In genomic region chr1:25232027-25232865, GRCh38 we compare ENCODE assay signal across 8 cellular contexts. TPM values are rescaled to one million over a fixed set of nuclear protein-coding genes. Genes with fewer than 3 reads are reported as not detected.
A peak's percentile ranks its signal among the peaks of the same experiment; 100 is the strongest.
DNase-seq lines count a peak whose midpoint lies in the region; ATAC-seq, FAIRE-seq and TF ChIP-seq lines count a peak whose summit lies in the region.

Gene SYF2 (minus strand): TSS chr1:25232502. CDS start chr1:25232467, 35 bp downstream.

- H3K79me2 ChIP-seq in Loucy (ENCODE audit: insufficient read depth, low read length), result peaks cover 50% of the 10 kb centered on the region

- TF ChIP-seq CTCF in Loucy (conservative IDR thresholded peaks at IDR 0.05; ENCODE audit: low read length) (no peak), RWPE2 (IDR thresholded peaks at IDR 0.05; ENCODE audit: poor library complexity, severe bottlenecking) (no peak), fibroblast of the aortic adventitia (IDR thresholded peaks at IDR 0.05; ENCODE audit: insufficient read depth, low read length) (no peak)

- H3K36me3 ChIP-seq in Loucy (ENCODE audit: insufficient read depth, low read length), result peaks cover 20% of the 10 kb centered on the region; the same call in 1 of the 2 replicates
- peaks cover 60% of the 10 kb centered on the region for H3K36me3 ChIP-seq in RWPE2 (ENCODE audit: low read depth)

- no peaks in the 10 kb centered on the region for H3K9me3 ChIP-seq in Loucy (ENCODE audit: insufficient read depth, low read depth, low read length)
- H3K9me3 ChIP-seq in RWPE2 (ENCODE audit: severe bottlenecking), result no peaks in the 10 kb centered on the region

- H3K9ac ChIP-seq in Loucy (ENCODE audit: low read depth, low read length, poor library complexity, severe bottlenecking), result peak within 1 kb of the TSS; percentile 92

- ATAC-seq in RWPE2 (ENCODE audit: low read depth), result peak; percentile 90
- ATAC-seq in natural killer cell treated with Interleukin-12 subunit alpha and Interleukin-12 subunit beta and Interleukin-15 and Interleukin-18, amount 100 ng/mL, for 72 hours, result peak; percentile 95 to 96
- peak; percentile 92 for ATAC-seq in stimulated activated naive CD8-positive, alpha-beta T cell treated with anti-CD3 and anti-CD28 coated beads, Interleukin-15, Interleukin-2, amounts not matched to agents 100 U/mL and 50 U/mL, for 24 hours

- H3F3A ChIP-seq in Loucy (ENCODE audit: low read depth), result peaks cover 4% of the 10 kb centered on the region; the same call in 1 of the 2 replicates

- FAIRE-seq in H54 (lab: Jason Lieb, UNC), result peak; percentile 86

- no peak within 1 kb of the TSS for H3K4me3 Mint-ChIP-seq in activated T-helper 2 cell treated with anti-CD3 and anti-CD28 coated beads, Interferon-gamma antibody, Interleukin-2, Interleukin-4, amounts not matched to agents 10 μg/mL and 5 μg/mL and 100 μg/mL, durations not matched to agents 14 hours and 24 hours and 36 hours (ENCODE audit: low read depth)
- no peak within 1 kb of the TSS for H3K4me3 Mint-ChIP-seq in natural killer cell treated with Interleukin-12 subunit alpha and Interleukin-12 subunit beta and Interleukin-15 and Interleukin-18, amount 100 ng/mL, for 72 hours

- intact Hi-C loops in activated T-helper 2 cell treated with anti-CD3 and anti-CD28 coated beads, Interferon-gamma antibody, Interleukin-2, Interleukin-4, amounts not matched to agents 10 μg/mL and 5 μg/mL and 100 μg/mL, durations not matched to agents 14 hours and 24 hours and 36 hours (cut with micrococcal nuclease), result loop anchor here (1.0 to 10.0 kb wide), 3 partner anchors 15 to 303 kb away; partner anchors contain the start of gene RSRP1

- H3K4me3 ChIP-seq in Loucy (ENCODE audit: low read length, poor library complexity, severe bottlenecking) (peak within 1 kb of the TSS; percentile 93), RWPE2 (ENCODE audit: severe bottlenecking) (peak within 1 kb of the TSS; percentile 76), fibroblast of the aortic adventitia (ENCODE audit: low read depth, low read length) (peak within 1 kb of the TSS; percentile 94)

- DNase-seq in Daoy (ENCODE audit: low read depth), result peak; percentile 93
- DNase-seq in H54 (ENCODE audit: insufficient read length, low spot score), result peak; percentile 63
- peak; percentile 86 for DNase-seq in RWPE2 (ENCODE audit: low spot score)
- peak; percentile 86 for DNase-seq in activated T-helper 2 cell treated with anti-CD3 and anti-CD28 coated beads, Interferon-gamma antibody, Interleukin-2, Interleukin-4, amounts not matched to agents 10 μg/mL and 5 μg/mL and 100 μg/mL, durations not matched to agents 14 hours and 24 hours and 36 hours (ENCODE audit: low spot score)
- DNase-seq in fibroblast of the aortic adventitia (ENCODE audit: low read depth), result peak; percentile 94
- DNase-seq in natural killer cell treated with Interleukin-12 subunit alpha and Interleukin-12 subunit beta and Interleukin-15 and Interleukin-18, amount 100 ng/mL, for 72 hours (ENCODE audit: low spot score), result peak; percentile 93
- DNase-seq in stimulated activated naive CD8-positive, alpha-beta T cell treated with anti-CD3 and anti-CD28 coated beads, Interleukin-15, Interleukin-2, amounts not matched to agents 100 U/mL and 50 U/mL, for 24 hours, result peak; percentile 94

- H3K9me3 Mint-ChIP-seq in activated T-helper 2 cell treated with anti-CD3 and anti-CD28 coated beads, Interferon-gamma antibody, Interleukin-2, Interleukin-4, amounts not matched to agents 10 μg/mL and 5 μg/mL and 100 μg/mL, durations not matched to agents 14 hours and 24 hours and 36 hours, result no peaks in the 10 kb centered on the region
- no peaks in the 10 kb centered on the region for H3K9me3 Mint-ChIP-seq in natural killer cell treated with Interleukin-12 subunit alpha and Interleukin-12 subunit beta and Interleukin-15 and Interleukin-18, amount 100 ng/mL, for 72 hours

- H3K27ac Mint-ChIP-seq in activated T-helper 2 cell treated with anti-CD3 and anti-CD28 coated beads, Interferon-gamma antibody, Interleukin-2, Interleukin-4, amounts not matched to agents 10 μg/mL and 5 μg/mL and 100 μg/mL, durations not matched to agents 14 hours and 24 hours and 36 hours, result no peak within 1 kb of the TSS
- no peak within 1 kb of the TSS for H3K27ac Mint-ChIP-seq in natural killer cell treated with Interleukin-12 subunit alpha and Interleukin-12 subunit beta and Interleukin-15 and Interleukin-18, amount 100 ng/mL, for 72 hours

- peak within 1 kb of the TSS; percentile 64 for H3K27ac ChIP-seq in RWPE2 (ENCODE audit: poor library complexity, severe bottlenecking)

- H3K36me3 Mint-ChIP-seq in activated T-helper 2 cell treated with anti-CD3 and anti-CD28 coated beads, Interferon-gamma antibody, Interleukin-2, Interleukin-4, amounts not matched to agents 10 μg/mL and 5 μg/mL and 100 μg/mL, durations not matched to agents 14 hours and 24 hours and 36 hours (ENCODE audit: low read depth), result peaks cover 34% of the 10 kb centered on the region
- H3K36me3 Mint-ChIP-seq in natural killer cell treated with Interleukin-12 subunit alpha and Interleukin-12 subunit beta and Interleukin-15 and Interleukin-18, amount 100 ng/mL, for 72 hours, result peaks cover 11% of the 10 kb centered on the region

- H3K4me1 Mint-ChIP-seq in activated T-helper 2 cell treated with anti-CD3 and anti-CD28 coated beads, Interferon-gamma antibody, Interleukin-2, Interleukin-4, amounts not matched to agents 10 μg/mL and 5 μg/mL and 100 μg/mL, durations not matched to agents 14 hours and 24 hours and 36 hours (ENCODE audit: low read depth), result peaks cover 27% of the 10 kb centered on the region
- H3K4me1 Mint-ChIP-seq in natural killer cell treated with Interleukin-12 subunit alpha and Interleukin-12 subunit beta and Interleukin-15 and Interleukin-18, amount 100 ng/mL, for 72 hours (ENCODE audit: low read depth in 2 of 2), result peaks cover 9 to 13% of the 10 kb centered on the region in 2 donors

- peak within 1 kb of the TSS; percentile 72 for H2AFZ ChIP-seq in Loucy (ENCODE audit: low read length)

- peak within 1 kb of the TSS; percentile 83 for H3K4me2 ChIP-seq in Loucy (ENCODE audit: low read depth, low read length, poor library complexity, severe bottlenecking)

- H3K4me1 ChIP-seq in Loucy (ENCODE audit: insufficient read depth, low read length, poor library complexity, severe bottlenecking) (peaks cover 22% of the 10 kb centered on the region), RWPE2 (ENCODE audit: insufficient read depth, poor library complexity, severe bottlenecking) (no peaks in the 10 kb centered on the region)

- H3K27me3 ChIP-seq in Loucy (ENCODE audit: insufficient read depth, low read length, poor library complexity, severe bottlenecking) (no peaks in the 10 kb centered on the region), RWPE2 (ENCODE audit: insufficient read depth, poor library complexity, severe bottlenecking) (no peaks in the 10 kb centered on the region)

- H3K9me2 ChIP-seq in Loucy (replicated peaks; ENCODE audit: low read depth, low read length), result no peaks in the 10 kb centered on the region

- no peaks in the 10 kb centered on the region for H3K27me3 Mint-ChIP-seq in activated T-helper 2 cell treated with anti-CD3 and anti-CD28 coated beads, Interferon-gamma antibody, Interleukin-2, Interleukin-4, amounts not matched to agents 10 μg/mL and 5 μg/mL and 100 μg/mL, durations not matched to agents 14 hours and 24 hours and 36 hours (ENCODE audit: low read depth)
- no peaks in the 10 kb centered on the region for H3K27me3 Mint-ChIP-seq in natural killer cell treated with Interleukin-12 subunit alpha and Interleukin-12 subunit beta and Interleukin-15 and Interleukin-18, amount 100 ng/mL, for 72 hours

- peak; percentile 26; the same call in 1 of the 2 replicates for TF ChIP-seq POLR2A in H54 (IDR thresholded peaks at IDR 0.05; ENCODE audit: low read depth, low read length)

- H4K20me1 ChIP-seq in Loucy (ENCODE audit: insufficient read depth, low read length, poor library complexity, severe bottlenecking), result peaks cover 17% of the 10 kb centered on the region

RNA-seq across cellular contexts. Expression of gene SYF2, which starts in this region (rescaled TPM):
- total RNA-seq in Daoy (2014; rRNA removed; shearing (Covaris generic)), result 58.2 and 95.6 TPM in 2 replicates
- 40.1 and 42.3 TPM in 2 replicates for total RNA-seq in activated T-helper 2 cell treated with anti-CD3 and anti-CD28 coated beads, Interferon-gamma antibody, Interleukin-2, Interleukin-4, amounts not matched to agents 10 μg/mL and 5 μg/mL and 100 μg/mL, durations not matched to agents 14 hours and 24 hours and 36 hours
- total RNA-seq in fibroblast of the aortic adventitia (ENCODE audit: low replicate concordance), result 44.7 and 227 TPM in 2 replicates
- 10 to 100 TPM; 27.0 to 32.7 TPM for total RNA-seq in natural killer cell treated with Interleukin-12 subunit alpha and Interleukin-12 subunit beta and Interleukin-15 and Interleukin-18, amount 100 ng/mL, for 72 hours

Comparison
In these comparisons a context has a peak if more than half of its experiments do, and no peak if none do; other contexts are left out.
1. Peak in every context shown above with its lines: DNase-seq, ATAC-seq, H3K4me3 ChIP-seq and H3K27ac ChIP-seq.